Comparison of ENCODE assay signal across 8 cellular contexts in genomic region chr22:46250783-46251125, GRCh38.
A peak's percentile ranks its signal among the peaks of the same experiment; 100 is the strongest.
DNase-seq lines count a peak whose midpoint lies in the region; ATAC-seq and TF ChIP-seq lines count a peak whose summit lies in the region.

No MANE protein-coding gene starts in this region.

- H3K27ac Mint-ChIP-seq in stimulated activated memory B cell treated with anti-CD40 and anti-IgM and Interleukin-4, amounts not matched to agents 10 μg/mL and 1 μg/mL and 100 μg/mL, for 72 hours, result peak overlapping the region; percentile 89

- no peak overlapping the region for H3K27ac ChIP-seq in iPS DF 6.9 (ENCODE audit: low read length)

- no peaks in the 10 kb centered on the region for H3K27me3 Mint-ChIP-seq in stimulated activated memory B cell treated with anti-CD40 and anti-IgM and Interleukin-4, amounts not matched to agents 10 μg/mL and 1 μg/mL and 100 μg/mL, for 72 hours

- peaks cover 35% of the 10 kb centered on the region for H3K4me1 Mint-ChIP-seq in stimulated activated memory B cell treated with anti-CD40 and anti-IgM and Interleukin-4, amounts not matched to agents 10 μg/mL and 1 μg/mL and 100 μg/mL, for 72 hours

- 0 out of 2 replicates have a peak, but pooled peaks cover 3% of the 10 kb centered on the region for H3K27me3 ChIP-seq in iPS DF 6.9 (ENCODE audit: control insufficient read depth, insufficient read depth, low read length)

- DNase-seq in GM12864 (ENCODE audit: low read depth) (no peak), iPS DF 6.9 (ENCODE audit: low read depth, low spot score) (no peak), NCI-H1105 treated with DMSO at 0.1 percent for 48 hours (lab: John Stamatoyannopoulos, UW) (no peak), NCI-H2029 treated with DMSO at 0.1 percent for 48 hours (lab: John Stamatoyannopoulos, UW) (no peak)
- peak; percentile 67 for DNase-seq in activated effector memory CD4-positive, alpha-beta T cell treated with anti-CD3 and anti-CD28 coated beads, Interleukin-2, amount 50 U/mL, for 16 hours

- H3K4me3 Mint-ChIP-seq in stimulated activated memory B cell treated with anti-CD40 and anti-IgM and Interleukin-4, amounts not matched to agents 10 μg/mL and 1 μg/mL and 100 μg/mL, for 72 hours, result peak overlapping the region; percentile 93

- H3K36me3 Mint-ChIP-seq in stimulated activated memory B cell treated with anti-CD40 and anti-IgM and Interleukin-4, amounts not matched to agents 10 μg/mL and 1 μg/mL and 100 μg/mL, for 72 hours, result peaks cover 15% of the 10 kb centered on the region

- no peak for TF ChIP-seq CTCF in GM12864 (IDR thresholded peaks at IDR 0.05; ENCODE audit: low read depth, low read length, missing control alignments)

- ATAC-seq in HG03045 (IDR thresholded peaks at IDR 0.05; ENCODE audit: unreplicated experiment) (peak; percentile 13), HG02571 (IDR thresholded peaks at IDR 0.05; ENCODE audit: unreplicated experiment) (no peak)
- ATAC-seq in stimulated activated memory B cell treated with anti-CD40 and anti-IgM and Interleukin-4, amounts not matched to agents 10 μg/mL and 1 μg/mL and 100 μg/mL, for 72 hours, result peak; percentile 9

- H3K4me3 ChIP-seq in GM12864 (ENCODE audit: low read depth, low read length), result peak overlapping the region; percentile 97
- peak overlapping the region; percentile 55; the same call in 1 of the 2 replicates for H3K4me3 ChIP-seq in iPS DF 6.9 (ENCODE audit: low read length)

- no CpG with 5 or more reads among the region's 25 CpGs for WGBS in iPS DF 6.9 (ENCODE audit: insufficient coverage, insufficient read length)

- H3K9me3 ChIP-seq in iPS DF 6.9 (ENCODE audit: control insufficient read depth, insufficient read depth, low read length), result no peaks in the 10 kb centered on the region

- no peaks in the 10 kb centered on the region for H3K36me3 ChIP-seq in iPS DF 6.9 (ENCODE audit: control insufficient read depth, insufficient read depth, low read length)

- no peaks in the 10 kb centered on the region; the same call in 1 of the 2 replicates for H3K4me1 ChIP-seq in iPS DF 6.9 (ENCODE audit: control insufficient read depth, insufficient read depth, low read length)

- H3K9me3 Mint-ChIP-seq in stimulated activated memory B cell treated with anti-CD40 and anti-IgM and Interleukin-4, amounts not matched to agents 10 μg/mL and 1 μg/mL and 100 μg/mL, for 72 hours, result no peaks in the 10 kb centered on the region
